ENCODE assay signal across 8 cellular contexts in genomic region chr12:57069522-57069921, GRCh38. TPM values are rescaled to one million over a fixed set of nuclear protein-coding genes. Genes with fewer than 3 reads are reported as not detected.
DNase-seq lines count a peak whose midpoint lies in the region; ATAC-seq, FAIRE-seq and TF ChIP-seq lines count a peak whose summit lies in the region.

No MANE protein-coding gene starts in this region.

- TF ChIP-seq CTCF in cardiac fibroblast (IDR thresholded peaks at IDR 0.05; ENCODE audit: low read depth, low read length) = peak; percentile 83
- peak; percentile 73 to 86 (median 77) for TF ChIP-seq CTCF in keratinocyte (optimal IDR thresholded peaks at IDR 0.05 in 1 of 3, IDR thresholded peaks at IDR 0.05 in 1 of 3, conservative IDR thresholded peaks at IDR 0.05 in 1 of 3; ENCODE audit: extremely low read depth in 1 of 3, insufficient read depth in 2 of 3, low read length in 3 of 3)
- peak; percentile 73 to 97 (median 92) for TF ChIP-seq CTCF in spleen (IDR thresholded peaks at IDR 0.05 in 8 of 11, conservative IDR thresholded peaks at IDR 0.05 in 3 of 11)

- H3K79me2 ChIP-seq in keratinocyte (ENCODE audit: control insufficient read depth, insufficient read depth, low read length) = no peaks in the 10 kb centered on the region

- 16 to 27% (median 23%) methylated on average over 3 of the region's 3 CpGs for WGBS in spleen, 5 donors

- peak in 3 of 4 experiments; percentile 20 to 30 (median 28) for DNase-seq in activated CD4-positive, CD25-positive, alpha-beta regulatory T cell (lab: John Stamatoyannopoulos, UW)
- no peak for DNase-seq in activated CD4-positive, CD25-positive, alpha-beta regulatory T cell treated with anti-CD3 and anti-CD28 coated beads, Interleukin-2, amount 50 U/mL, for 72 hours
- DNase-seq in NCI-H1436 (lab: John Stamatoyannopoulos, UW) (peak; percentile 54), T-helper 2 cell (peak in 3 of 5 experiments; percentile 33 to 87 (median 56)), cardiac fibroblast (ENCODE audit: low read depth in 2 of 2) (peak; percentile 91 to 96), keratinocyte (ENCODE audit: low read depth, low spot score) (peak; percentile 45), spleen (no peak)

- no peaks in the 10 kb centered on the region for H3K9me1 ChIP-seq in keratinocyte (ENCODE audit: control insufficient read depth, extremely low read depth, insufficient read depth, low read length)

- H3K27ac ChIP-seq in keratinocyte (ENCODE audit: control insufficient read depth, insufficient read depth, low read length) = peak overlapping the region; percentile 6
- peak overlapping the region; percentile 11 to 83 (median 76) for H3K27ac ChIP-seq in spleen

- peak; percentile 81 for ATAC-seq in HG02610 (IDR thresholded peaks at IDR 0.05; ENCODE audit: unreplicated experiment)

- no peaks in the 10 kb centered on the region for H3K27me3 ChIP-seq in keratinocyte (ENCODE audit: control insufficient read depth, extremely low read depth, insufficient read depth, low read length)
- no peaks in the 10 kb centered on the region for H3K27me3 ChIP-seq in spleen (replicated peaks in 1 of 7)

- intact Hi-C loops in spleen (cut with DNase I; ENCODE audit: low total_unique reads) = loop anchor here (10.0 kb wide), 1 partner anchor 315 kb away; the partner anchor contains the start of gene PRIM1

- H3K4me2 ChIP-seq in keratinocyte (ENCODE audit: control insufficient read depth, extremely low read depth, insufficient read depth, low read depth, low read length) = no peak overlapping the region

- no peaks in the 10 kb centered on the region for H3K9me3 ChIP-seq in keratinocyte (ENCODE audit: control insufficient read depth, low read depth, low read length)
- H3K9me3 ChIP-seq in spleen = no peaks in the 10 kb centered on the region

- H3K4me1 ChIP-seq in keratinocyte (ENCODE audit: control insufficient read depth, extremely low read depth, insufficient read depth, low read length) (peaks cover 9% of the 10 kb centered on the region), spleen (peaks cover 11 to 52% (median 29%) of the 10 kb centered on the region in 6 donors)

- peak; percentile 63 for FAIRE-seq in keratinocyte (lab: Jason Lieb, UNC)

- H3K4me3 ChIP-seq in cardiac fibroblast (replicated peaks in 1 of 2; ENCODE audit: low read depth in 2 of 2, low read length in 2 of 2) (no peak overlapping the region), keratinocyte (ENCODE audit: control insufficient read depth in 2 of 3, extremely low read depth in 1 of 3, insufficient read depth in 2 of 3, low read depth in 1 of 3, low read length in 3 of 3) (no peak overlapping the region), spleen (peak overlapping the region in 1 of 8 donors; percentile 4)

- H3K36me3 ChIP-seq in keratinocyte (ENCODE audit: control insufficient read depth in 2 of 2, extremely low read depth in 1 of 2, insufficient read depth in 2 of 2, low read length in 2 of 2) (peaks cover 1 to 20% of the 10 kb centered on the region in 2 experiments), spleen (peaks cover 0 to 55% (median 25%) of the 10 kb centered on the region in 6 donors)

- no peak for TF ChIP-seq POLR2A in spleen (IDR thresholded peaks at IDR 0.05)

- peak overlapping the region; percentile 1 for H3K9ac ChIP-seq in keratinocyte (ENCODE audit: control insufficient read depth, extremely low read depth, insufficient read depth, low read length)

- dilution Hi-C loops in keratinocyte (cut with MboI; ENCODE audit: extremely low pct_ligation_motif_present, low sequenced_read_pairs) = no loop called here

- no peaks in the 10 kb centered on the region for H4K20me1 ChIP-seq in keratinocyte (ENCODE audit: control insufficient read depth, extremely low read depth, insufficient read depth, low read length)

- no peak overlapping the region for H2AFZ ChIP-seq in keratinocyte (ENCODE audit: control insufficient read depth, low read length)

RNA-seq across cellular contexts. Expression of gene NEMP1, which starts 9.1 kb away (rescaled TPM):
- polyA plus RNA-seq in keratinocyte = 7.4 to 18.6 TPM (median 11.2 TPM) in 3 replicates
- polyA plus RNA-seq in keratinocyte (2011; ENCODE audit: low read depth) = 1.5 TPM
- polyA plus RNA-seq in keratinocyte (2011; cell fraction: cytosol; rRNA removed) = 3.0 and 5.9 TPM in 2 replicates
- polyA plus RNA-seq in keratinocyte (2011; cell fraction: nucleus; rRNA removed) = 24.8 and 26.6 TPM in 2 replicates
- 3.7 and 5.2 TPM in 2 replicates for polyA plus RNA-seq in keratinocyte (2012; ENCODE audit: low replicate concordance)
- polyA minus RNA-seq in keratinocyte = 7.3 to 16.4 TPM (median 10.6 TPM) in 3 replicates
- polyA minus RNA-seq in keratinocyte (2011; cell fraction: cytosol; rRNA and poly(A)+ RNA removed) = 2.3 TPM
- 9.1 and 17.1 TPM in 2 replicates for polyA minus RNA-seq in keratinocyte (2011; cell fraction: nucleus; rRNA and poly(A)+ RNA removed)
- 10 to 100 TPM; 13.3 to 17.1 (median 15.3) TPM for total RNA-seq in spleen
- 1 to 10 TPM; 4.5 to 5.1 (median 4.7) TPM for polyA plus RNA-seq in spleen

RNA-seq across cellular contexts. Expression of gene NAB2, which starts 19.4 kb away (rescaled TPM):
- polyA plus RNA-seq in keratinocyte (11.4 to 32.2 TPM (median 22.0 TPM) in 3 replicates), spleen (10 to 100 TPM in 2 of 3 donors, 1 to 10 TPM in 1; 9.0 to 19.1 (median 13.2) TPM)
- 10.2 TPM for polyA plus RNA-seq in keratinocyte (2011; ENCODE audit: low read depth)
- 11.5 and 12.4 TPM in 2 replicates for polyA plus RNA-seq in keratinocyte (2011; cell fraction: cytosol; rRNA removed)
- polyA plus RNA-seq in keratinocyte (2011; cell fraction: nucleus; rRNA removed) = 22.0 and 23.6 TPM in 2 replicates
- 12.5 and 28.1 TPM in 2 replicates for polyA plus RNA-seq in keratinocyte (2012; ENCODE audit: low replicate concordance)
- polyA minus RNA-seq in keratinocyte = 12.9 to 27.4 TPM (median 18.7 TPM) in 3 replicates
- 23.4 TPM for polyA minus RNA-seq in keratinocyte (2011; cell fraction: cytosol; rRNA and poly(A)+ RNA removed)
- 15.6 and 16.0 TPM in 2 replicates for polyA minus RNA-seq in keratinocyte (2011; cell fraction: nucleus; rRNA and poly(A)+ RNA removed)
- total RNA-seq in spleen = 10 to 100 TPM; 14.8 to 25.0 (median 18.2) TPM

RNA-seq across cellular contexts. Expression of gene MYO1A, which starts 19.6 kb away (rescaled TPM):
- polyA plus RNA-seq in keratinocyte (0.01 TPM in 1 of 3 replicates, not detected in the others), spleen (under 1 TPM; 0.12 to 0.22 (median 0.20) TPM)
- polyA plus RNA-seq in keratinocyte (2011; ENCODE audit: low read depth) = not detected
- not detected in 2 replicates for polyA plus RNA-seq in keratinocyte (2011; cell fraction: cytosol; rRNA removed)
- polyA plus RNA-seq in keratinocyte (2011; cell fraction: nucleus; rRNA removed) = 0.04 and 0.17 TPM in 2 replicates
- polyA plus RNA-seq in keratinocyte (2012; ENCODE audit: low replicate concordance) = 0.10 TPM in 1 of 2 replicates, not detected in the other
- not detected in 3 replicates for polyA minus RNA-seq in keratinocyte
- polyA minus RNA-seq in keratinocyte (2011; cell fraction: cytosol; rRNA and poly(A)+ RNA removed) = not detected
- 0.74 TPM in 1 of 2 replicates, not detected in the other for polyA minus RNA-seq in keratinocyte (2011; cell fraction: nucleus; rRNA and poly(A)+ RNA removed)
- 1 to 10 TPM in 1 of 7 donors, under 1 TPM in 5, not detected in 1; 0.14 to 1.4 (median 0.48) TPM for total RNA-seq in spleen

RNA-seq across cellular contexts. Expression of gene STAT6, which starts 41.6 kb away (rescaled TPM):
- polyA plus RNA-seq in keratinocyte = 113 to 141 TPM (median 116 TPM) in 3 replicates
- 29.3 TPM for polyA plus RNA-seq in keratinocyte (2011; ENCODE audit: low read depth)
- polyA plus RNA-seq in keratinocyte (2011; cell fraction: cytosol; rRNA removed) = 80.7 and 85.2 TPM in 2 replicates
- polyA plus RNA-seq in keratinocyte (2011; cell fraction: nucleus; rRNA removed) = 370 and 420 TPM in 2 replicates
- polyA plus RNA-seq in keratinocyte (2012; ENCODE audit: low replicate concordance) = 84.4 and 97.5 TPM in 2 replicates
- 118 to 179 TPM (median 123 TPM) in 3 replicates for polyA minus RNA-seq in keratinocyte
- 79.2 TPM for polyA minus RNA-seq in keratinocyte (2011; cell fraction: cytosol; rRNA and poly(A)+ RNA removed)
- 63.6 and 103 TPM in 2 replicates for polyA minus RNA-seq in keratinocyte (2011; cell fraction: nucleus; rRNA and poly(A)+ RNA removed)
- total RNA-seq in spleen = 100 to 1,000 TPM; 196 to 336 (median 280) TPM
- 100 to 1,000 TPM; 140 to 312 (median 241) TPM for polyA plus RNA-seq in spleen

RNA-seq across cellular contexts. Expression of gene TAC3, which starts 53.2 kb away (rescaled TPM):
- polyA plus RNA-seq in keratinocyte (not detected in 3 replicates), spleen (under 1 TPM in 2 of 3 donors, not detected in 1; 0.11 to 0.20 TPM)
- not detected for polyA plus RNA-seq in keratinocyte (2011; ENCODE audit: low read depth)
- polyA plus RNA-seq in keratinocyte (2011; cell fraction: cytosol; rRNA removed) = not detected in 2 replicates
- not detected in 2 replicates for polyA plus RNA-seq in keratinocyte (2011; cell fraction: nucleus; rRNA removed)
- polyA plus RNA-seq in keratinocyte (2012; ENCODE audit: low replicate concordance) = not detected in 2 replicates
- polyA minus RNA-seq in keratinocyte = not detected in 3 replicates
- not detected for polyA minus RNA-seq in keratinocyte (2011; cell fraction: cytosol; rRNA and poly(A)+ RNA removed)
- not detected in 2 replicates for polyA minus RNA-seq in keratinocyte (2011; cell fraction: nucleus; rRNA and poly(A)+ RNA removed)
- total RNA-seq in spleen = not detected

Comparison
In these comparisons a context has a peak if more than half of its experiments do, and no peak if none do; other contexts are left out.
1. DNase-seq: peak in activated CD4-positive, CD25-positive, alpha-beta regulatory T cell (3 of 4), NCI-H1436 (single experiment), T-helper 2 cell (3 of 5), cardiac fibroblast (2 of 2) and keratinocyte (single experiment); none in activated CD4-positive, CD25-positive, alpha-beta regulatory T cell treated with anti-CD3 and anti-CD28 coated beads, Interleukin-2, amount 50 U/mL, for 72 hours (single experiment) and spleen (single experiment).
2. Peak in every context shown above with its lines, with median percentiles within 50 percentile points of each other: CTCF ChIP-seq.